In the genomic region with DNA sequence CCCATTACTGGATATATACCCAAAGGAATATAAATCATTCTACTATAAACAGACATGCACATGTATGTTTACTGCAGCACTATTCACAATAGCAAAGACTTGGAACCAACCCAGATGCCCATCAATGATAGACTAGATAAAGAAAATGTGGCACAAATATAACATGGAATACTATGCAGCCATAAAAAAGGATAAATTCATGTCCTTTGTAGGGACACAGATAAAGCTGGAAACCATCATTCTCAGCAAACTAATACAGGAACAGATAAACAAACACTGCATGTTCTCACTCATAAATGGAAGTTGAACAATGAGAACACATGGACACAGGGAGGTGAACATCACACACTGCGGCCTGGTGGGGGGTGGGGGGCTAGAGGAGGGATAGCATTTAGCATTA, we compare ENCODE assay signal across 12 cellular contexts. TPM values are rescaled to one million over a fixed set of nuclear protein-coding genes. Genes with fewer than 3 reads are reported as not detected.
"Had no signal": no experiment of that assay in that cellular context is flagged by ENCODE, and none has a peak within 500 bp of the region (broad histone marks: within the 10 kb centered on the region; RNA-seq: fewer than 3 reads in every experiment).

No MANE protein-coding gene starts in this region.

RNA-seq across cellular contexts. Expression of gene CAPZA3, which starts 28.6 kb away (rescaled TPM):
- total RNA-seq: OCI-LY7, PC-3, PC-9, Peyer's patch, Right ventricle myocardium inferior, Right ventricle myocardium superior, RPMI7951, SJCRH30, SJSA1, SK-MEL-5, T-cell had no signal
- polyA plus RNA-seq: SK-N-SH had no signal

RNA-seq across cellular contexts. Expression of gene PLCZ1, which starts 28.7 kb away (rescaled TPM):
- total RNA-seq: OCI-LY7, PC-3, PC-9, Peyer's patch, Right ventricle myocardium inferior, Right ventricle myocardium superior, RPMI7951, SJCRH30, SJSA1, SK-MEL-5, T-cell had no signal
